Comparison of ENCODE assay signal across 20 cellular contexts in the genomic region with DNA sequence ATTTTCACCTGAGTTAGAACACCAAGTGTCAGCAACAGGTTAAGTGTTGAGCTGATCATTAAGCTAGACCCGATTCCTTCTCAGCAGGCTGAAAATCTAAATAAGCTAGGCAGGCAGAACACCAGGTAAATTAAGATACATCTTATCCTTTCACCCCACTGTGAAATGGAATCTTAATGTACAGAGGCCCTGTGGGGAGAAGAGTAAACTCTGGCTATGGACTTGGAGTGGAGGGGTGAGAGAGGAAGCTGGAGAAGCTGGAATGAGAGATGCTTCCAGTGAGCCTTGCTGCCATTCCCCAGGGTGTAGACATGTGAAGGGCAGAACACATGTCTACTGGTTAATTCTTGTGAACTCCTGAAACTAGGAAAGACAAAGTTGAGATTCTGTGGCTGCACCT.
"Had no signal": no experiment of that assay in that cellular context is flagged by ENCODE, and none has a peak within 500 bp of the region (broad histone marks: within the 10 kb centered on the region; RNA-seq: fewer than 3 reads in every experiment).

No MANE protein-coding gene starts in this region.

- H3K36me3 ChIP-seq: gastroesophageal sphincter, heart right ventricle, suprapubic skin, upper lobe of left lung had no signal

- H3K9me3 ChIP-seq: gastroesophageal sphincter, heart right ventricle, suprapubic skin, upper lobe of left lung had no signal

- H3K27me3 Mint-ChIP-seq: activated naive CD8-positive, alpha-beta T cell treated with anti-CD3 and anti-CD28 coated beads, Interleukin-2, amount 10 ng/mL, durations not matched to agents 7 days and 5 days had no signal

- H3K4me1 ChIP-seq: gastroesophageal sphincter, heart right ventricle, parathyroid adenoma, suprapubic skin, upper lobe of left lung had no signal

- DNase-seq: activated CD4-positive, alpha-beta T cell treated with anti-CD3 and anti-CD28 coated beads, Interleukin-2, amount 50 U/mL, for 1 hour; activated CD8-positive, alpha-beta memory T cell treated with anti-CD3 and anti-CD28 coated beads for 24 hours; activated naive CD4-positive, alpha-beta T cell; activated naive CD8-positive, alpha-beta T cell treated with anti-CD3 and anti-CD28 coated beads, Interleukin-2, amount 10 ng/mL, durations not matched to agents 7 days and 5 days; anterior cingulate cortex; dermis blood vessel endothelial cell; heart right ventricle; left cardiac atrium; naive thymus-derived CD8-positive, alpha-beta T cell; small intestine; stimulated activated CD4-positive, alpha-beta T cell treated with anti-CD3 and anti-CD28 coated beads, Interleukin-4, amount 100 ng/mL, for 4 hours; stimulated activated CD8-positive, alpha-beta memory T cell treated with anti-CD3 and anti-CD28 coated beads, Interleukin-4, amount 100 ng/mL, for 48 hours; stimulated activated naive CD4-positive, alpha-beta T cell treated with Interleukin-2 at 50 U/mL for 16 hours; upper lobe of left lung had no signal

- H3K4me3 Mint-ChIP-seq: activated naive CD8-positive, alpha-beta T cell treated with anti-CD3 and anti-CD28 coated beads, Interleukin-2, amount 10 ng/mL, durations not matched to agents 7 days and 5 days; naive thymus-derived CD8-positive, alpha-beta T cell had no signal

- H3K4me3 ChIP-seq: gastroesophageal sphincter, heart right ventricle, lung, suprapubic skin, upper lobe of left lung had no signal

- H3K27ac Mint-ChIP-seq: activated naive CD8-positive, alpha-beta T cell treated with anti-CD3 and anti-CD28 coated beads, Interleukin-2, amount 10 ng/mL, durations not matched to agents 7 days and 5 days; naive thymus-derived CD8-positive, alpha-beta T cell had no signal

- H3K27me3 ChIP-seq: gastroesophageal sphincter, heart right ventricle, suprapubic skin, upper lobe of left lung had no signal

- H3K27ac ChIP-seq: epithelial cell of prostate, gastroesophageal sphincter, heart right ventricle, parathyroid adenoma, suprapubic skin, upper lobe of left lung had no signal

- ATAC-seq: activated CD4-positive, CD25-positive, alpha-beta regulatory T cell treated with anti-CD3 and anti-CD28 coated beads, Interleukin-2, amount 50 U/mL, for 24 hours; gastroesophageal sphincter; heart right ventricle; left cardiac atrium; naive thymus-derived CD8-positive, alpha-beta T cell had no signal

- H3K36me3 Mint-ChIP-seq: activated naive CD8-positive, alpha-beta T cell treated with anti-CD3 and anti-CD28 coated beads, Interleukin-2, amount 10 ng/mL, durations not matched to agents 7 days and 5 days had no signal

- H3K4me1 Mint-ChIP-seq: activated naive CD8-positive, alpha-beta T cell treated with anti-CD3 and anti-CD28 coated beads, Interleukin-2, amount 10 ng/mL, durations not matched to agents 7 days and 5 days; naive thymus-derived CD8-positive, alpha-beta T cell had no signal
